ENCODE assay signal across 8 cellular contexts in the genomic region with DNA sequence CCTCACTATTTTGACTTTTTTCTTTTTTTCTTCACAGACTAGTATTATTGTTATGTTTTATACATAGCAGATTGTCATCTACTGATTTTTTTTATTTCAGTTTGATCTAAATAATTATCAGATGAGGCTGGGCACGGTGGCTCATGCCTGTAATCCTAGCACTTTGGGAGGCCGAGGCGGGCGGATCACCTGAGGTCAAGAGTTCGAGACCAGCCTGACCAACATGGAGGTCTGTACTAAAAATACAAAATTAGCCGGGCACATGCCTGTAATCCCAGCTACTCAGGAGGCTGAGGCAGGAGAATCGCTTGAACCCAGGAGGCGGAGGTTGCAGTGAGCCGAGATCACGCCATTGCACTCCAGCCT.
DNase-seq lines count a peak whose midpoint lies in the region; ATAC-seq and TF ChIP-seq lines count a peak whose summit lies in the region.
"Not testable (repeated sequence)": the region's sequence is repeated elsewhere in the genome, so short reads cannot be mapped to it uniquely, and the experiment has no call there.

No MANE protein-coding gene starts in this region.

- not testable (repeated sequence) for H3K9me3 ChIP-seq in Caco-2; ascending aorta; hepatocyte (ENCODE audit: low read depth); muscle layer of duodenum (ENCODE audit: control insufficient read depth in 1 of 2, low read length in 2 of 2); smooth muscle cell (replicated peaks; ENCODE audit: low read depth); upper lobe of right lung

- peak overlapping the region; percentile 35 for H3K27ac ChIP-seq in RWPE1
- peak overlapping the region; percentile 63 to 73 for H3K27ac ChIP-seq in ascending aorta
- H3K27ac ChIP-seq in hepatocyte = peak overlapping the region; percentile 47
- peak overlapping the region; percentile 36 for H3K27ac ChIP-seq in muscle layer of duodenum (ENCODE audit: low read length)
- H3K27ac ChIP-seq in smooth muscle cell (ENCODE audit: low read depth) = peak overlapping the region; percentile 74
- H3K27ac ChIP-seq in upper lobe of right lung = peak overlapping the region; percentile 81

- WGBS in hepatocyte (ENCODE audit: low lambda C conversion rate, missing lambda C conversion rate) = 96% methylated on average over 10 of the region's 10 CpGs
- 97% methylated on average over 10 of the region's 10 CpGs for WGBS in smooth muscle cell (ENCODE audit: low lambda C conversion rate)

- not testable (repeated sequence) for H3K27me3 Mint-ChIP-seq in Caco-2 (ENCODE audit: insufficient read depth, unreplicated experiment); activated T-cell treated with anti-CD3 and anti-CD28 coated beads, Interleukin-2, amount 50 U/mL, for 24 hours

- H3K27ac Mint-ChIP-seq in Caco-2 (ENCODE audit: unreplicated experiment) = peak overlapping the region; percentile 55
- peak overlapping the region; percentile 45 for H3K27ac Mint-ChIP-seq in activated T-cell treated with anti-CD3 and anti-CD28 coated beads, Interleukin-2, amount 50 U/mL, for 24 hours

- not testable (repeated sequence) for H3K4me2 ChIP-seq in hepatocyte, smooth muscle cell

- not testable (repeated sequence) for H3K27me3 ChIP-seq in Caco-2 (replicated peaks; ENCODE audit: control insufficient read depth, insufficient read depth, low read length); ascending aorta; hepatocyte; muscle layer of duodenum (ENCODE audit: low read depth, low read length); smooth muscle cell (ENCODE audit: low read depth); upper lobe of right lung

- DNase-seq in Caco-2; RWPE1 (ENCODE audit: low spot score); activated T-cell treated with anti-CD3 and anti-CD28 coated beads, Interleukin-2, amount 50 U/mL, for 24 hours; ascending aorta (ENCODE audit: low spot score in 2 of 2); hepatocyte (ENCODE audit: low spot score); smooth muscle cell (lab: John Stamatoyannopoulos, UW; ENCODE audit: unreplicated experiment); upper lobe of right lung: not testable (repeated sequence)

- H3K4me3 Mint-ChIP-seq in Caco-2 (ENCODE audit: unreplicated experiment); activated T-cell treated with anti-CD3 and anti-CD28 coated beads, Interleukin-2, amount 50 U/mL, for 24 hours: not testable (repeated sequence)

- peaks cover 62% of the 10 kb centered on the region for H3K36me3 Mint-ChIP-seq in Caco-2 (ENCODE audit: insufficient read depth, unreplicated experiment)
- peaks cover 71% of the 10 kb centered on the region for H3K36me3 Mint-ChIP-seq in activated T-cell treated with anti-CD3 and anti-CD28 coated beads, Interleukin-2, amount 50 U/mL, for 24 hours (ENCODE audit: low read depth)

- peaks cover 22% of the 10 kb centered on the region for H3F3A ChIP-seq in smooth muscle cell (ENCODE audit: low read depth)

- H3K36me3 ChIP-seq in Caco-2 (ENCODE audit: control insufficient read depth, insufficient read depth, low read length); ascending aorta; hepatocyte (replicated peaks; ENCODE audit: insufficient read depth, low read depth); muscle layer of duodenum (ENCODE audit: control insufficient read depth in 1 of 2, insufficient read depth in 2 of 2, low read length in 2 of 2); smooth muscle cell (ENCODE audit: low read depth); upper lobe of right lung: not testable (repeated sequence)

- not testable (repeated sequence) for BruUV-seq in Caco-2 (replicated peaks; lab: Mats Ljungman, UMichigan)

- H3K4me1 ChIP-seq in Caco-2 (peaks cover 32% of the 10 kb centered on the region), ascending aorta (peaks cover 2 to 28% of the 10 kb centered on the region in 2 donors), hepatocyte (ENCODE audit: insufficient read depth) (peaks cover 11% of the 10 kb centered on the region), upper lobe of right lung (peaks cover 39% of the 10 kb centered on the region)
- H3K4me1 ChIP-seq in muscle layer of duodenum (ENCODE audit: control insufficient read depth in 1 of 2, insufficient read depth in 2 of 2, low read length in 2 of 2); smooth muscle cell (ENCODE audit: low read depth): not testable (repeated sequence)

- H3K9me2 ChIP-seq in hepatocyte (replicated peaks; ENCODE audit: insufficient read depth) = not testable (repeated sequence)

- not testable (repeated sequence) for H4K20me1 ChIP-seq in hepatocyte (ENCODE audit: insufficient read depth, poor library complexity, severe bottlenecking); smooth muscle cell (ENCODE audit: low read depth)

- peaks cover 18% of the 10 kb centered on the region for H3K4me1 Mint-ChIP-seq in Caco-2 (ENCODE audit: low read depth, unreplicated experiment)
- H3K4me1 Mint-ChIP-seq in activated T-cell treated with anti-CD3 and anti-CD28 coated beads, Interleukin-2, amount 50 U/mL, for 24 hours (ENCODE audit: low read depth) = peaks cover 45% of the 10 kb centered on the region

- ATAC-seq in upper lobe of right lung = not testable (repeated sequence)

- intact Hi-C loops in Caco-2 (cut with micrococcal nuclease; ENCODE audit: unreplicated experiment); ascending aorta (cut with DNase I); upper lobe of right lung (cut with DNase I): not testable (repeated sequence)

- H3K9me3 Mint-ChIP-seq in Caco-2 (ENCODE audit: unreplicated experiment); activated T-cell treated with anti-CD3 and anti-CD28 coated beads, Interleukin-2, amount 50 U/mL, for 24 hours: not testable (repeated sequence)

- H3K79me2 ChIP-seq in hepatocyte = not testable (repeated sequence)
- H3K79me2 ChIP-seq in smooth muscle cell (ENCODE audit: low read depth) = peaks cover 37% of the 10 kb centered on the region

- TF ChIP-seq CTCF in Caco-2 (IDR thresholded peaks at IDR 0.05; ENCODE audit: insufficient read depth in 1 of 2, low read depth in 1 of 2, low read length in 1 of 2, severe bottlenecking in 1 of 2, unreplicated experiment in 1 of 2); RWPE1 (conservative IDR thresholded peaks at IDR 0.05; ENCODE audit: low read depth); ascending aorta (IDR thresholded peaks at IDR 0.05); hepatocyte (IDR thresholded peaks at IDR 0.05; ENCODE audit: poor library complexity); smooth muscle cell (IDR thresholded peaks at IDR 0.05; ENCODE audit: borderline replicate concordance, insufficient read depth, poor library complexity, severe bottlenecking); upper lobe of right lung (IDR thresholded peaks at IDR 0.05): not testable (repeated sequence)

- H3K9ac ChIP-seq in smooth muscle cell (ENCODE audit: low read depth) = not testable (repeated sequence)

- CTCF ChIA-PET in Caco-2 (lab: Charles Lee) = interaction anchor here (0.6 kb wide), 1 partner anchor 61 kb away, joined by 3 read pairs; no protein-coding TSS in a partner anchor
- CTCF ChIA-PET in RWPE1 (lab: Yijun Ruan, JAX) = interaction anchor here (0.6 kb wide), 1 partner anchor 36 kb away, joined by 4 read pairs; no protein-coding TSS in a partner anchor

- H2AFZ ChIP-seq in hepatocyte; smooth muscle cell (ENCODE audit: low read depth): not testable (repeated sequence)

- POLR2A ChIA-PET in Caco-2 (lab: Charles Lee) = interaction anchor here (0.6 to 1.2 kb wide), 2 partner anchors 31 to 45 kb away, joined by 3 to 6 read pairs; no protein-coding TSS in a partner anchor
- POLR2A ChIA-PET in RWPE1 (lab: Yijun Ruan, JAX; ENCODE audit: low non-redundant PET) = not testable (repeated sequence)

- H3K4me3 ChIP-seq in Caco-2 (ENCODE audit: low read depth, low read length); ascending aorta; hepatocyte; muscle layer of duodenum (ENCODE audit: low read depth in 1 of 2, low read length in 2 of 2); smooth muscle cell; upper lobe of right lung: not testable (repeated sequence)
